In genomic region chr4:24991015-24991414, GRCh38 we compare ENCODE assay signal across 19 cellular contexts. TPM values are rescaled to one million over a fixed set of nuclear protein-coding genes. Genes with fewer than 3 reads are reported as not detected.
DNase-seq lines count a peak whose midpoint lies in the region; ATAC-seq lines count a peak whose summit lies in the region.
"Had no signal": no experiment of that assay in that cellular context is flagged by ENCODE, and none has a peak within 500 bp of the region (broad histone marks: within the 10 kb centered on the region; RNA-seq: fewer than 3 reads in every experiment).

No MANE protein-coding gene starts in this region.

- H3K18ac ChIP-seq in mesendoderm (ENCODE audit: low read length) = no peak overlapping the region

- no peak overlapping the region for H2BK120ac ChIP-seq in mesendoderm (ENCODE audit: low read depth, low read length)

- no peaks in the 10 kb centered on the region for H3K4me1 ChIP-seq in mesendoderm (ENCODE audit: control insufficient read depth, low read depth, low read length)
- H3K4me1 ChIP-seq: thyroid gland had no signal

- no peaks in the 10 kb centered on the region for H3K36me3 ChIP-seq in mesendoderm (ENCODE audit: control insufficient read depth, insufficient read depth, low read length)
- H3K36me3 ChIP-seq: thyroid gland had no signal

- no peak overlapping the region for H3K4me3 ChIP-seq in mesendoderm (ENCODE audit: low read length)
- H3K4me3 ChIP-seq: thyroid gland had no signal

- no peak overlapping the region for H2AK5ac ChIP-seq in mesendoderm (ENCODE audit: low read length)

- no peak overlapping the region for H4K5ac ChIP-seq in mesendoderm (ENCODE audit: low read length)

- H3K27me3 ChIP-seq in mesendoderm (ENCODE audit: insufficient read depth, low read length, poor library complexity) = no peaks in the 10 kb centered on the region
- H3K27me3 ChIP-seq: thyroid gland had no signal

- DNase-seq in AG08395 (ENCODE audit: low spot score) (peak; percentile 51), M059J (ENCODE audit: low read depth) (peak; percentile 68), kidney tubule cell (ENCODE audit: low spot score) (peak; percentile 61), NCI-H2171 (lab: John Stamatoyannopoulos, UW) (no peak), mesendoderm (no peak), NCI-H146 (lab: John Stamatoyannopoulos, UW) (no peak), NAMALWA (ENCODE audit: low spot score) (no peak)
- DNase-seq: ACHN; activated CD4-positive, alpha-beta T cell treated with anti-CD3 and anti-CD28 coated beads, Interleukin-2, amount 10 ng/mL, durations not matched to agents 7 days and 5 days; activated T-cell treated with anti-CD3 and anti-CD28 coated beads, Interleukin-2, amount 50 U/mL, for 72 hours; effector memory CD8-positive, alpha-beta T cell; midbrain; NCI-H1417 treated with DMSO at 0.1 percent for 48 hours; NCI-H69; occipital lobe; RPMI8226; thyroid gland had no signal

- H4K8ac ChIP-seq in mesendoderm (ENCODE audit: low read depth, low read length) = no peak overlapping the region

- peak; percentile 61 for ATAC-seq in esophagus mucosa
- ATAC-seq: activated T-cell treated with anti-CD3 and anti-CD28 coated beads, Interleukin-2, amount 50 U/mL, for 72 hours; effector memory CD8-positive, alpha-beta T cell had no signal

- no peak overlapping the region for H3K27ac ChIP-seq in mesendoderm (ENCODE audit: low read depth, low read length)
- H3K27ac ChIP-seq: thyroid gland had no signal

- H3K4ac ChIP-seq in mesendoderm (ENCODE audit: low read depth, low read length) = no peak overlapping the region

- no peak overlapping the region for H3K9ac ChIP-seq in mesendoderm (ENCODE audit: low read length)

- no peak overlapping the region for H3K23ac ChIP-seq in mesendoderm (ENCODE audit: low read length)

- H3K79me1 ChIP-seq in mesendoderm (ENCODE audit: low read length) = no peaks in the 10 kb centered on the region

- H3K79me2 ChIP-seq in mesendoderm (ENCODE audit: control insufficient read depth, insufficient read depth, low read length) = no peaks in the 10 kb centered on the region

- WGBS in mesendoderm (ENCODE audit: extremely low coverage, insufficient coverage, low lambda C conversion rate) = no CpG with 5 or more reads among the region's 3 CpGs

- no peak overlapping the region for H2BK5ac ChIP-seq in mesendoderm (ENCODE audit: low read length)

- H2BK15ac ChIP-seq in mesendoderm (replicated peaks; ENCODE audit: low read depth) = no peak overlapping the region

- no peak overlapping the region for H3K4me2 ChIP-seq in mesendoderm (ENCODE audit: low read length)

- no peak overlapping the region for H3K56ac ChIP-seq in mesendoderm (ENCODE audit: low read length)

RNA-seq across cellular contexts. Expression of gene LGI2, which starts 39.7 kb away (rescaled TPM):
- total RNA-seq in M059J (2014; rRNA removed; shearing (Covaris generic)) = 0.07 TPM in 1 of 2 replicates, not detected in the other
- 0.20 TPM for total RNA-seq in esophagus mucosa
- 1.8 TPM for polyA plus RNA-seq in mesendoderm (2013, experiment 1 of 2)
- 1.8 TPM for polyA plus RNA-seq in mesendoderm (2013, experiment 2 of 2)
- total RNA-seq: activated CD4-positive, alpha-beta T cell treated with anti-CD3 and anti-CD28 coated beads, Interleukin-2, amount 10 ng/mL, durations not matched to agents 7 days and 5 days; activated T-cell treated with anti-CD3 and anti-CD28 coated beads, Interleukin-2, amount 50 U/mL, for 72 hours; T-helper 2 cell treated with Interferon-gamma antibody and Interleukin-4, amounts not matched to agents 100 ng/mL and 5 ng/mL, for 36 hours had no signal

Comparison
In these comparisons a context has a peak if more than half of its experiments do, and no peak if none do; other contexts are left out.
1. DNase-seq: peak in AG08395 (single experiment), M059J (single experiment) and kidney tubule cell (single experiment); none in NCI-H2171 (single experiment), mesendoderm (single experiment), NCI-H146 (single experiment) and NAMALWA (single experiment).